22 cellular contexts compared by ENCODE assay signal in genomic region chr3:150333482-150333881, GRCh38.
"Had no signal": no experiment of that assay in that cellular context is flagged by ENCODE, and none has a peak within 500 bp of the region (broad histone marks: within the 10 kb centered on the region; RNA-seq: fewer than 3 reads in every experiment).

No MANE protein-coding gene starts in this region.

- H3K4me1 Mint-ChIP-seq: activated naive CD4-positive, alpha-beta T cell treated with anti-CD3 and anti-CD28 coated beads, Interleukin-2, amount 50 U/mL, for 24 hours had no signal

- H3K27ac Mint-ChIP-seq: activated CD8-positive, alpha-beta T cell treated with anti-CD3 and anti-CD28 coated beads, Interleukin-2, amount 10 ng/mL, durations not matched to agents 7 days and 5 days; activated naive CD4-positive, alpha-beta T cell treated with anti-CD3 and anti-CD28 coated beads, Interleukin-2, amount 50 U/mL, for 24 hours; activated T-cell treated with anti-CD3 and anti-CD28 coated beads, Interleukin-2, amount 50 U/mL, for 24 hours; activated T-helper 1 cell treated with anti-CD3 and anti-CD28 coated beads, Interleukin-12 subunit alpha, Interleukin-12 subunit beta, Interleukin-2, Interleukin-4 antibody, amounts not matched to agents 30 ng/mL and 10 ng/mL and 1 ng/mL, durations not matched to agents 14 hours and 24 hours and 36 hours; T-helper 1 cell treated with Interleukin-12 subunit alpha and Interleukin-12 subunit beta and Interleukin-4 antibody, amounts not matched to agents 30 μg/mL and 1 μg/mL, for 36 hours had no signal

- H3K27me3 ChIP-seq: brain microvascular endothelial cell, cardiac muscle cell had no signal

- H3K36me3 Mint-ChIP-seq: activated naive CD4-positive, alpha-beta T cell treated with anti-CD3 and anti-CD28 coated beads, Interleukin-2, amount 50 U/mL, for 24 hours had no signal

- H3K9me3 Mint-ChIP-seq: activated naive CD4-positive, alpha-beta T cell treated with anti-CD3 and anti-CD28 coated beads, Interleukin-2, amount 50 U/mL, for 24 hours; activated T-cell treated with anti-CD3 and anti-CD28 coated beads, Interleukin-2, amount 50 U/mL, for 24 hours; activated T-helper 1 cell treated with anti-CD3 and anti-CD28 coated beads, Interleukin-12 subunit alpha, Interleukin-12 subunit beta, Interleukin-2, Interleukin-4 antibody, amounts not matched to agents 30 ng/mL and 10 ng/mL and 1 ng/mL, durations not matched to agents 14 hours and 24 hours and 36 hours; T-helper 1 cell treated with Interleukin-12 subunit alpha and Interleukin-12 subunit beta and Interleukin-4 antibody, amounts not matched to agents 30 μg/mL and 1 μg/mL, for 36 hours had no signal

- DNase-seq: activated CD4-positive, alpha-beta T cell treated with anti-CD3 and anti-CD28 coated beads for 48 hours; activated CD4-positive, alpha-beta T cell treated with anti-CD3 and anti-CD28 coated beads, Interleukin-2, amount 50 U/mL, for 4 hours; activated CD4-positive, CD25-positive, alpha-beta regulatory T cell treated with anti-CD3 and anti-CD28 coated beads, Interleukin-2, amount 50 U/mL, for 72 hours; activated CD8-positive, alpha-beta T cell treated with anti-CD3 and anti-CD28 coated beads, Interleukin-2, amount 10 ng/mL, durations not matched to agents 7 days and 5 days; activated effector memory CD4-positive, alpha-beta T cell treated with Interleukin-2 at 50 U/mL for 16 hours; activated naive CD4-positive, alpha-beta T cell; activated T-cell treated with anti-CD3 and anti-CD28 coated beads, Interleukin-2, amount 50 U/mL, for 24 hours; amygdala; brain microvascular endothelial cell; Karpas-422; MM.1S; NCI-H1105; NCI-H1436; NCI-H1694 treated with DMSO at 0.1 percent for 48 hours; NCI-H2029 treated with DMSO at 0.1 percent for 48 hours; NCI-H510A treated with DMSO at 0.1 percent for 48 hours; SHP77 treated with DMSO at 0.1 percent for 48 hours had no signal

- ATAC-seq: activated CD8-positive, alpha-beta T cell treated with anti-CD3 and anti-CD28 coated beads, Interleukin-2, amount 10 ng/mL, durations not matched to agents 7 days and 5 days; K562 had no signal

- H3K36me3 ChIP-seq: brain microvascular endothelial cell, cardiac muscle cell had no signal

- H3K4me3 ChIP-seq: cardiac muscle cell, K562 had no signal

- H3K27ac ChIP-seq: brain microvascular endothelial cell, cardiac muscle cell had no signal

- H3K4me3 Mint-ChIP-seq: activated CD8-positive, alpha-beta T cell treated with anti-CD3 and anti-CD28 coated beads, Interleukin-2, amount 10 ng/mL, durations not matched to agents 7 days and 5 days; activated naive CD4-positive, alpha-beta T cell treated with anti-CD3 and anti-CD28 coated beads, Interleukin-2, amount 50 U/mL, for 24 hours; activated T-cell treated with anti-CD3 and anti-CD28 coated beads, Interleukin-2, amount 50 U/mL, for 24 hours; activated T-helper 1 cell treated with anti-CD3 and anti-CD28 coated beads, Interleukin-12 subunit alpha, Interleukin-12 subunit beta, Interleukin-2, Interleukin-4 antibody, amounts not matched to agents 30 ng/mL and 10 ng/mL and 1 ng/mL, durations not matched to agents 14 hours and 24 hours and 36 hours; T-helper 1 cell treated with Interleukin-12 subunit alpha and Interleukin-12 subunit beta and Interleukin-4 antibody, amounts not matched to agents 30 μg/mL and 1 μg/mL, for 36 hours had no signal
